ENCODE assay signal across 26 cellular contexts in genomic region chr14:67645414-67645813, GRCh38. TPM values are rescaled to one million over a fixed set of nuclear protein-coding genes. Genes with fewer than 3 reads are reported as not detected.
DNase-seq lines count a peak whose midpoint lies in the region; ATAC-seq and TF ChIP-seq lines count a peak whose summit lies in the region.
"Had no signal": no experiment of that assay in that cellular context is flagged by ENCODE, and none has a peak within 500 bp of the region (broad histone marks: within the 10 kb centered on the region; RNA-seq: fewer than 3 reads in every experiment).

No MANE protein-coding gene starts in this region.

- WGBS in esophagus muscularis mucosa, result 94% methylated on average over 5 of the region's 5 CpGs

- no peaks in the 10 kb centered on the region for H3K9me3 ChIP-seq in esophagus muscularis mucosa
- H3K9me3 ChIP-seq: Caco-2, HAP-1, SJSA1 had no signal

- intact Hi-C loops in esophagus muscularis mucosa (cut with DNase I), result no loop called here

- no peaks in the 10 kb centered on the region for H3K27me3 ChIP-seq in esophagus muscularis mucosa
- H3K27me3 ChIP-seq: SJSA1 had no signal

- no peak overlapping the region for H3K4me3 ChIP-seq in esophagus muscularis mucosa
- H3K4me3 ChIP-seq: GM23338, HAP-1, SJSA1 had no signal

- DNase-seq in esophagus muscularis mucosa (ENCODE audit: extremely low spot score), result no peak
- DNase-seq in memory B cell (ENCODE audit: low spot score in 2 of 2), result no peak
- DNase-seq in stimulated activated effector memory CD8-positive, alpha-beta T cell treated with anti-CD3 and anti-CD28 coated beads, Interleukin-12 subunit alpha, Interleukin-12 subunit beta, amount 100 ng/mL, for 72 hours (ENCODE audit: low spot score in 2 of 2), result no peak
- DNase-seq in activated naive CD8-positive, alpha-beta T cell treated with anti-CD3 and anti-CD28 coated beads, Interleukin-2, amount 50 U/mL, for 24 hours, result no peak
- DNase-seq in NCI-H2227 (lab: John Stamatoyannopoulos, UW; ENCODE audit: unreplicated experiment), result no peak
- DNase-seq: C1 segment of cervical spinal cord; Caco-2; CD4-positive, alpha-beta memory T cell; HFFc6; KBM-7; MV-4-11; NCI-H1105 treated with DMSO at 0.1 percent for 48 hours; NCI-H146; NCI-H1930; NCI-H2107; NCI-H446; NCI-H524 treated with DMSO at 0.1 percent for 48 hours; NCI-H774 had no signal

- no peak for TF ChIP-seq POLR2A in esophagus muscularis mucosa (IDR thresholded peaks at IDR 0.05; ENCODE audit: low read depth)

- no peaks in the 10 kb centered on the region for H3K4me1 Mint-ChIP-seq in brain
- no peaks in the 10 kb centered on the region for H3K4me1 Mint-ChIP-seq in memory B cell
- H3K4me1 Mint-ChIP-seq in stimulated activated effector memory CD8-positive, alpha-beta T cell treated with anti-CD3 and anti-CD28 coated beads, Interleukin-12 subunit alpha, Interleukin-12 subunit beta, amount 100 ng/mL, for 72 hours, result peaks cover 15% of the 10 kb centered on the region
- H3K4me1 Mint-ChIP-seq in activated naive CD8-positive, alpha-beta T cell treated with anti-CD3 and anti-CD28 coated beads, Interleukin-2, amount 50 U/mL, for 24 hours, result peaks cover 19% of the 10 kb centered on the region
- H3K4me1 Mint-ChIP-seq: GM23338 had no signal

- ATAC-seq in memory B cell (ENCODE audit: low read depth) (no peak), GM21360 (IDR thresholded peaks at IDR 0.05; ENCODE audit: unreplicated experiment) (no peak)
- ATAC-seq in stimulated activated effector memory CD8-positive, alpha-beta T cell treated with anti-CD3 and anti-CD28 coated beads, Interleukin-12 subunit alpha, Interleukin-12 subunit beta, amount 100 ng/mL, for 72 hours, result no peak
- no peak for ATAC-seq in activated naive CD8-positive, alpha-beta T cell treated with anti-CD3 and anti-CD28 coated beads, Interleukin-2, amount 50 U/mL, for 24 hours
- ATAC-seq: GM23338 had no signal

- H3K4me1 ChIP-seq in esophagus muscularis mucosa, result peaks cover 0 to 17% (median 11%) of the 10 kb centered on the region in 4 donors
- H3K4me1 ChIP-seq: HAP-1, SJSA1 had no signal

- TF ChIP-seq EP300 in esophagus muscularis mucosa (IDR thresholded peaks at IDR 0.05), result no peak

- peak overlapping the region in 3 of 5 experiments; percentile 42 to 79 (median 42) for H3K27ac Mint-ChIP-seq in brain
- H3K27ac Mint-ChIP-seq in memory B cell, result peak overlapping the region; percentile 1
- peak overlapping the region; percentile 44 for H3K27ac Mint-ChIP-seq in stimulated activated effector memory CD8-positive, alpha-beta T cell treated with anti-CD3 and anti-CD28 coated beads, Interleukin-12 subunit alpha, Interleukin-12 subunit beta, amount 100 ng/mL, for 72 hours
- H3K27ac Mint-ChIP-seq in activated naive CD8-positive, alpha-beta T cell treated with anti-CD3 and anti-CD28 coated beads, Interleukin-2, amount 50 U/mL, for 24 hours, result no peak overlapping the region
- H3K27ac Mint-ChIP-seq: GM23338, HFFc6 had no signal

- H3K27me3 Mint-ChIP-seq in brain (peaks cover 2% of the 10 kb centered on the region), memory B cell (no peaks in the 10 kb centered on the region)
- H3K27me3 Mint-ChIP-seq in activated naive CD8-positive, alpha-beta T cell treated with anti-CD3 and anti-CD28 coated beads, Interleukin-2, amount 50 U/mL, for 24 hours, result no peaks in the 10 kb centered on the region
- H3K27me3 Mint-ChIP-seq: CD4-positive, alpha-beta memory T cell had no signal

- peak overlapping the region in 3 of 4 donors; percentile 67 to 73 (median 67) for H3K27ac ChIP-seq in esophagus muscularis mucosa (replicated peaks in 1 of 4)
- H3K27ac ChIP-seq: SJSA1 had no signal

- H3K9me3 Mint-ChIP-seq in brain (no peaks in the 10 kb centered on the region), memory B cell (no peaks in the 10 kb centered on the region)
- H3K9me3 Mint-ChIP-seq in stimulated activated effector memory CD8-positive, alpha-beta T cell treated with anti-CD3 and anti-CD28 coated beads, Interleukin-12 subunit alpha, Interleukin-12 subunit beta, amount 100 ng/mL, for 72 hours, result no peaks in the 10 kb centered on the region
- H3K9me3 Mint-ChIP-seq in activated naive CD8-positive, alpha-beta T cell treated with anti-CD3 and anti-CD28 coated beads, Interleukin-2, amount 50 U/mL, for 24 hours, result no peaks in the 10 kb centered on the region
- H3K9me3 Mint-ChIP-seq: CD4-positive, alpha-beta memory T cell; GM23338; HFFc6 had no signal

- H3K36me3 Mint-ChIP-seq in brain (peaks cover 54% of the 10 kb centered on the region), memory B cell (peaks cover 17% of the 10 kb centered on the region)
- peaks cover 81% of the 10 kb centered on the region for H3K36me3 Mint-ChIP-seq in stimulated activated effector memory CD8-positive, alpha-beta T cell treated with anti-CD3 and anti-CD28 coated beads, Interleukin-12 subunit alpha, Interleukin-12 subunit beta, amount 100 ng/mL, for 72 hours
- peaks cover 19% of the 10 kb centered on the region for H3K36me3 Mint-ChIP-seq in activated naive CD8-positive, alpha-beta T cell treated with anti-CD3 and anti-CD28 coated beads, Interleukin-2, amount 50 U/mL, for 24 hours (ENCODE audit: low read depth)

- H3K36me3 ChIP-seq in esophagus muscularis mucosa, result peaks cover 15 to 49% (median 43%) of the 10 kb centered on the region in 4 donors

- no peak for TF ChIP-seq CTCF in brain (conservative IDR thresholded peaks at IDR 0.05)
- no peak for TF ChIP-seq CTCF in esophagus muscularis mucosa (IDR thresholded peaks at IDR 0.05)

- H3K4me3 Mint-ChIP-seq in brain (no peak overlapping the region), memory B cell (no peak overlapping the region)
- no peak overlapping the region for H3K4me3 Mint-ChIP-seq in stimulated activated effector memory CD8-positive, alpha-beta T cell treated with anti-CD3 and anti-CD28 coated beads, Interleukin-12 subunit alpha, Interleukin-12 subunit beta, amount 100 ng/mL, for 72 hours
- H3K4me3 Mint-ChIP-seq in activated naive CD8-positive, alpha-beta T cell treated with anti-CD3 and anti-CD28 coated beads, Interleukin-2, amount 50 U/mL, for 24 hours, result no peak overlapping the region
- H3K4me3 Mint-ChIP-seq: CD4-positive, alpha-beta memory T cell; GM23338; HFFc6 had no signal

RNA-seq across cellular contexts. Expression of gene ARG2, which starts 25.7 kb away (rescaled TPM):
- polyA plus RNA-seq in brain (ENCODE audit: insufficient read depth, low read depth, low replicate concordance), result 42.8 TPM
- 10 to 100 TPM in 3 of 4 donors, 1 to 10 TPM in 1; 5.8 to 15.1 (median 12.9) TPM for total RNA-seq in esophagus muscularis mucosa

RNA-seq across cellular contexts. Expression of gene VTI1B, which starts 29.0 kb away (rescaled TPM):
- 102 TPM for polyA plus RNA-seq in brain (ENCODE audit: insufficient read depth, low read depth, low replicate concordance)
- total RNA-seq in esophagus muscularis mucosa, result 100 to 1,000 TPM in 1 of 4 donors, 10 to 100 TPM in 3; 78.5 to 104 (median 83.3) TPM

RNA-seq across cellular contexts. Expression of gene PIGH, which starts 45.3 kb away (rescaled TPM):
- 26.0 TPM for polyA plus RNA-seq in brain (ENCODE audit: insufficient read depth, low read depth, low replicate concordance)
- 10 to 100 TPM; 21.6 to 26.4 (median 23.0) TPM for total RNA-seq in esophagus muscularis mucosa

RNA-seq across cellular contexts. Expression of gene RDH11, which starts 50.1 kb away (rescaled TPM):
- 67.7 TPM for polyA plus RNA-seq in brain (ENCODE audit: insufficient read depth, low read depth, low replicate concordance)
- 10 to 100 TPM; 29.9 to 36.9 (median 33.6) TPM for total RNA-seq in esophagus muscularis mucosa

RNA-seq across cellular contexts. Expression of gene RDH12, which starts 56.3 kb away (rescaled TPM):
- 0.63 TPM for polyA plus RNA-seq in brain (ENCODE audit: insufficient read depth, low read depth, low replicate concordance)
- total RNA-seq in esophagus muscularis mucosa, result not detected
- total RNA-seq: A673; Caco-2; CD4-positive, alpha-beta memory T cell; HFFc6; LHCN-M2; MCF 10A; SJSA1 had no signal
- polyA plus RNA-seq: CD4-positive, alpha-beta memory T cell had no signal
